ENCODE assay signal across 1 cellular context in the genomic region with DNA sequence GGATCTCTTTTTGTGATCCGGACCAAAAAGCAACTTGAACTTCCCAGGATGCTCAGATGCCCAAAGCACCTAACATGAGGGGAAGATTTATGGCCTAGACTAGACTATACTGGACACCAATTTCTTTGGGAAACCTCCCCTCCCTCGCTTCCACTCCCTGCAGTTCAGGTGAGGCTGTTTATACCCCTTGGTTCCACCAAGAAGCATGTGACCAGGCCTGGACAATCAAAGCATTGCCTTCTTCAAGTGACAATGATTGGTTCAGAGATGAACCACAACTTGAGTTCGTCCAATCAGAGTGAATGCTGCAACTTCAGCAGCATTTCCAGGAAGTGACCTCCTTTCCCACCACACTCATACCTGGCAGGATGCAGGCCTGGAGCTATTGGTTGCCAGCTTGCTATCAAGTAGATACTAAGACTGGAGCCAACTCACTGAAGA.
TF ChIP-seq lines count a peak whose summit lies in the region.

No MANE protein-coding gene starts in this region.

TF ChIP-seq in H1, 55 proteins besides CTCF, POLR2A, EP300 and RAD21:
- no peak for TF ChIP-seq BACH1 (IDR thresholded peaks at IDR 0.05; ENCODE audit: low read length)
- TF ChIP-seq KDM1A (IDR thresholded peaks at IDR 0.05; ENCODE audit: borderline replicate concordance, low read length) = no peak
- TF ChIP-seq KDM5A (IDR thresholded peaks at IDR 0.05; ENCODE audit: low read length) = no peak
- TF ChIP-seq MAFK (IDR thresholded peaks at IDR 0.05; ENCODE audit: low read depth, low read length) = no peak
- no peak for TF ChIP-seq CHD1 (IDR thresholded peaks at IDR 0.05; ENCODE audit: low read depth, low read length)
- TF ChIP-seq TCF12 (IDR thresholded peaks at IDR 0.05; ENCODE audit: low read depth, low read length) = no peak
- TF ChIP-seq, protein P1, sequence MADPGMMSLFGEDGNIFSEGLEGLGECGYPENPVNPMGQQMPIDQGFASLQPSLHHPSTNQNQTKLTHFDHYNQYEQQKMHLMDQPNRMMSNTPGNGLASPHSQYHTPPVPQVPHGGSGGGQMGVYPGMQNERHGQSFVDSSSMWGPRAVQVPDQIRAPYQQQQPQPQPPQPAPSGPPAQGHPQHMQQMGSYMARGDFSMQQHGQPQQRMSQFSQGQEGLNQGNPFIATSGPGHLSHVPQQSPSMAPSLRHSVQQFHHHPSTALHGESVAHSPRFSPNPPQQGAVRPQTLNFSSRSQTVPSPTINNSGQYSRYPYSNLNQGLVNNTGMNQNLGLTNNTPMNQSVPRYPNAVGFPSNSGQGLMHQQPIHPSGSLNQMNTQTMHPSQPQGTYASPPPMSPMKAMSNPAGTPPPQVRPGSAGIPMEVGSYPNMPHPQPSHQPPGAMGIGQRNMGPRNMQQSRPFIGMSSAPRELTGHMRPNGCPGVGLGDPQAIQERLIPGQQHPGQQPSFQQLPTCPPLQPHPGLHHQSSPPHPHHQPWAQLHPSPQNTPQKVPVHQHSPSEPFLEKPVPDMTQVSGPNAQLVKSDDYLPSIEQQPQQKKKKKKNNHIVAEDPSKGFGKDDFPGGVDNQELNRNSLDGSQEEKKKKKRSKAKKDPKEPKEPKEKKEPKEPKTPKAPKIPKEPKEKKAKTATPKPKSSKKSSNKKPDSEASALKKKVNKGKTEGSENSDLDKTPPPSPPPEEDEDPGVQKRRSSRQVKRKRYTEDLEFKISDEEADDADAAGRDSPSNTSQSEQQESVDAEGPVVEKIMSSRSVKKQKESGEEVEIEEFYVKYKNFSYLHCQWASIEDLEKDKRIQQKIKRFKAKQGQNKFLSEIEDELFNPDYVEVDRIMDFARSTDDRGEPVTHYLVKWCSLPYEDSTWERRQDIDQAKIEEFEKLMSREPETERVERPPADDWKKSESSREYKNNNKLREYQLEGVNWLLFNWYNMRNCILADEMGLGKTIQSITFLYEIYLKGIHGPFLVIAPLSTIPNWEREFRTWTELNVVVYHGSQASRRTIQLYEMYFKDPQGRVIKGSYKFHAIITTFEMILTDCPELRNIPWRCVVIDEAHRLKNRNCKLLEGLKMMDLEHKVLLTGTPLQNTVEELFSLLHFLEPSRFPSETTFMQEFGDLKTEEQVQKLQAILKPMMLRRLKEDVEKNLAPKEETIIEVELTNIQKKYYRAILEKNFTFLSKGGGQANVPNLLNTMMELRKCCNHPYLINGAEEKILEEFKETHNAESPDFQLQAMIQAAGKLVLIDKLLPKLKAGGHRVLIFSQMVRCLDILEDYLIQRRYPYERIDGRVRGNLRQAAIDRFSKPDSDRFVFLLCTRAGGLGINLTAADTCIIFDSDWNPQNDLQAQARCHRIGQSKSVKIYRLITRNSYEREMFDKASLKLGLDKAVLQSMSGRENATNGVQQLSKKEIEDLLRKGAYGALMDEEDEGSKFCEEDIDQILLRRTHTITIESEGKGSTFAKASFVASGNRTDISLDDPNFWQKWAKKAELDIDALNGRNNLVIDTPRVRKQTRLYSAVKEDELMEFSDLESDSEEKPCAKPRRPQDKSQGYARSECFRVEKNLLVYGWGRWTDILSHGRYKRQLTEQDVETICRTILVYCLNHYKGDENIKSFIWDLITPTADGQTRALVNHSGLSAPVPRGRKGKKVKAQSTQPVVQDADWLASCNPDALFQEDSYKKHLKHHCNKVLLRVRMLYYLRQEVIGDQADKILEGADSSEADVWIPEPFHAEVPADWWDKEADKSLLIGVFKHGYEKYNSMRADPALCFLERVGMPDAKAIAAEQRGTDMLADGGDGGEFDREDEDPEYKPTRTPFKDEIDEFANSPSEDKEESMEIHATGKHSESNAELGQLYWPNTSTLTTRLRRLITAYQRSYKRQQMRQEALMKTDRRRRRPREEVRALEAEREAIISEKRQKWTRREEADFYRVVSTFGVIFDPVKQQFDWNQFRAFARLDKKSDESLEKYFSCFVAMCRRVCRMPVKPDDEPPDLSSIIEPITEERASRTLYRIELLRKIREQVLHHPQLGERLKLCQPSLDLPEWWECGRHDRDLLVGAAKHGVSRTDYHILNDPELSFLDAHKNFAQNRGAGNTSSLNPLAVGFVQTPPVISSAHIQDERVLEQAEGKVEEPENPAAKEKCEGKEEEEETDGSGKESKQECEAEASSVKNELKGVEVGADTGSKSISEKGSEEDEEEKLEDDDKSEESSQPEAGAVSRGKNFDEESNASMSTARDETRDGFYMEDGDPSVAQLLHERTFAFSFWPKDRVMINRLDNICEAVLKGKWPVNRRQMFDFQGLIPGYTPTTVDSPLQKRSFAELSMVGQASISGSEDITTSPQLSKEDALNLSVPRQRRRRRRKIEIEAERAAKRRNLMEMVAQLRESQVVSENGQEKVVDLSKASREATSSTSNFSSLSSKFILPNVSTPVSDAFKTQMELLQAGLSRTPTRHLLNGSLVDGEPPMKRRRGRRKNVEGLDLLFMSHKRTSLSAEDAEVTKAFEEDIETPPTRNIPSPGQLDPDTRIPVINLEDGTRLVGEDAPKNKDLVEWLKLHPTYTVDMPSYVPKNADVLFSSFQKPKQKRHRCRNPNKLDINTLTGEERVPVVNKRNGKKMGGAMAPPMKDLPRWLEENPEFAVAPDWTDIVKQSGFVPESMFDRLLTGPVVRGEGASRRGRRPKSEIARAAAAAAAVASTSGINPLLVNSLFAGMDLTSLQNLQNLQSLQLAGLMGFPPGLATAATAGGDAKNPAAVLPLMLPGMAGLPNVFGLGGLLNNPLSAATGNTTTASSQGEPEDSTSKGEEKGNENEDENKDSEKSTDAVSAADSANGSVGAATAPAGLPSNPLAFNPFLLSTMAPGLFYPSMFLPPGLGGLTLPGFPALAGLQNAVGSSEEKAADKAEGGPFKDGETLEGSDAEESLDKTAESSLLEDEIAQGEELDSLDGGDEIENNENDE (IDR thresholded peaks at IDR 0.05; ENCODE audit: insufficient replicate concordance, low read length) = no peak
- TF ChIP-seq PHF8 (conservative IDR thresholded peaks at IDR 0.05; ENCODE audit: low read depth, low read length) = no peak
- TF ChIP-seq YY1 (IDR thresholded peaks at IDR 0.05; ENCODE audit: low read depth, low read length) = no peak
- TF ChIP-seq SIRT6 (IDR thresholded peaks at IDR 0.05; ENCODE audit: low read length) = no peak
- no peak for TF ChIP-seq SUZ12 (IDR thresholded peaks at IDR 0.05; ENCODE audit: low read length)
- no peak for TF ChIP-seq JUN (IDR thresholded peaks at IDR 0.05; ENCODE audit: low read depth, low read length)
